In genomic region chr21:22710725-22711124, GRCh38 we compare ENCODE assay signal across 20 cellular contexts.
"Had no signal": no experiment of that assay in that cellular context is flagged by ENCODE, and none has a peak within 500 bp of the region (broad histone marks: within the 10 kb centered on the region; RNA-seq: fewer than 3 reads in every experiment).

No MANE protein-coding gene starts in this region.

- H3K4me1 ChIP-seq: gastroesophageal sphincter, upper lobe of left lung had no signal

- H3K36me3 ChIP-seq: gastroesophageal sphincter, upper lobe of left lung had no signal

- H3K4me3 Mint-ChIP-seq: activated naive CD4-positive, alpha-beta T cell treated with anti-CD3 and anti-CD28 coated beads for 36 hours; activated naive CD8-positive, alpha-beta T cell treated with anti-CD3 and anti-CD28 coated beads, Interleukin-2, amount 50 U/mL, for 24 hours; natural killer cell treated with Interleukin-12 subunit alpha and Interleukin-12 subunit beta and Interleukin-15 and Interleukin-18, amount 100 ng/mL, for 72 hours; stimulated activated naive CD8-positive, alpha-beta T cell treated with anti-CD3 and anti-CD28 coated beads, Interleukin-15, Interleukin-2, amounts not matched to agents 100 ng/mL and 50 ng/mL, for 24 hours had no signal

- H3K27ac ChIP-seq: gastroesophageal sphincter, hepatocyte, upper lobe of left lung, VCaP had no signal

- H3K27ac Mint-ChIP-seq: activated naive CD4-positive, alpha-beta T cell treated with anti-CD3 and anti-CD28 coated beads for 36 hours; activated naive CD8-positive, alpha-beta T cell treated with anti-CD3 and anti-CD28 coated beads, Interleukin-2, amount 50 U/mL, for 24 hours; activated T-helper 2 cell treated with anti-CD3 and anti-CD28 coated beads, Interferon-gamma antibody, Interleukin-2, Interleukin-4, amounts not matched to agents 10 μg/mL and 5 μg/mL and 100 μg/mL, durations not matched to agents 14 hours and 24 hours and 36 hours; natural killer cell treated with Interleukin-12 subunit alpha and Interleukin-12 subunit beta and Interleukin-15 and Interleukin-18, amount 100 ng/mL, for 72 hours; progenitor cell of endocrine pancreas; stimulated activated naive CD8-positive, alpha-beta T cell treated with anti-CD3 and anti-CD28 coated beads, Interleukin-15, Interleukin-2, amounts not matched to agents 100 ng/mL and 50 ng/mL, for 24 hours had no signal

- H3K36me3 Mint-ChIP-seq: natural killer cell treated with Interleukin-12 subunit alpha and Interleukin-12 subunit beta and Interleukin-15 and Interleukin-18, amount 100 ng/mL, for 72 hours had no signal

- H3K4me3 ChIP-seq: gastroesophageal sphincter, hepatocyte, upper lobe of left lung had no signal

- H3K9me3 ChIP-seq: gastroesophageal sphincter, upper lobe of left lung had no signal

- ATAC-seq: activated naive CD8-positive, alpha-beta T cell treated with anti-CD3 and anti-CD28 coated beads, Interleukin-2, amount 50 U/mL, for 24 hours; gastroesophageal sphincter; natural killer cell treated with Interleukin-12 subunit alpha and Interleukin-12 subunit beta and Interleukin-15 and Interleukin-18, amount 100 ng/mL, for 72 hours; sciatic nerve had no signal

- H3K4me2 ChIP-seq: hepatocyte had no signal

- H3K4me1 Mint-ChIP-seq: activated naive CD8-positive, alpha-beta T cell treated with anti-CD3 and anti-CD28 coated beads, Interleukin-2, amount 50 U/mL, for 24 hours had no signal

- H3K27me3 ChIP-seq: gastroesophageal sphincter, hepatocyte, upper lobe of left lung had no signal

- DNase-seq: activated CD4-positive, alpha-beta T cell treated with anti-CD3 and anti-CD28 coated beads, Interleukin-2, amount 50 U/mL, for 48 hours; activated naive CD4-positive, alpha-beta T cell treated with anti-CD3 and anti-CD28 coated beads for 36 hours; activated naive CD8-positive, alpha-beta T cell treated with anti-CD3 and anti-CD28 coated beads, Interleukin-2, amount 50 U/mL, for 24 hours; activated T-cell treated with anti-CD3 and anti-CD28 coated beads, Interleukin-2, amount 50 U/mL, for 1 hour; aorta; cortex of kidney; effector memory CD4-positive, alpha-beta T cell; erythroblast; mesendoderm; occipital lobe; SW 1271; upper lobe of left lung had no signal

- H3K27me3 Mint-ChIP-seq: activated naive CD8-positive, alpha-beta T cell treated with anti-CD3 and anti-CD28 coated beads, Interleukin-2, amount 50 U/mL, for 24 hours; natural killer cell treated with Interleukin-12 subunit alpha and Interleukin-12 subunit beta and Interleukin-15 and Interleukin-18, amount 100 ng/mL, for 72 hours; progenitor cell of endocrine pancreas; stimulated activated naive CD8-positive, alpha-beta T cell treated with anti-CD3 and anti-CD28 coated beads, Interleukin-15, Interleukin-2, amounts not matched to agents 100 ng/mL and 50 ng/mL, for 24 hours had no signal
